ENCODE assay signal across 11 cellular contexts in genomic region chr20:63568170-63568981, GRCh38. TPM values are rescaled to one million over a fixed set of nuclear protein-coding genes. Genes with fewer than 3 reads are reported as not detected.
DNase-seq lines count a peak whose midpoint lies in the region; ATAC-seq and TF ChIP-seq lines count a peak whose summit lies in the region.
"Had no signal": no experiment of that assay in that cellular context is flagged by ENCODE, and none has a peak within 500 bp of the region (broad histone marks: within the 10 kb centered on the region; RNA-seq: fewer than 3 reads in every experiment).

No MANE protein-coding gene starts in this region.

- H3K4me3 ChIP-seq in upper lobe of left lung = peak overlapping the region in 2 of 4 donors; percentile 9 to 22
- H3K4me3 ChIP-seq: left ventricle myocardium inferior had no signal

- no peak for TF ChIP-seq CTCF in upper lobe of left lung (IDR thresholded peaks at IDR 0.05)

- no peak for TF ChIP-seq POLR2A in upper lobe of left lung (IDR thresholded peaks at IDR 0.05)

- ATAC-seq in HG03196 (IDR thresholded peaks at IDR 0.05; ENCODE audit: unreplicated experiment) = peak; percentile 11
- ATAC-seq in activated naive CD8-positive, alpha-beta T cell treated with anti-CD3 and anti-CD28 coated beads, Interleukin-2, amount 50 U/mL, for 24 hours = no peak
- peak; percentile 8 to 17 for ATAC-seq in upper lobe of left lung (ENCODE audit: low FRiP score in 2 of 2)

- no peaks in the 10 kb centered on the region for H3K9me3 ChIP-seq in upper lobe of left lung
- H3K9me3 ChIP-seq: left ventricle myocardium inferior had no signal

- CTCF ChIA-PET in activated naive CD4-positive, alpha-beta T cell treated with anti-CD3 and anti-CD28 coated beads for 36 hours (lab: Charles Lee) = no interaction called here

- H3K4me3 Mint-ChIP-seq in activated naive CD4-positive, alpha-beta T cell treated with anti-CD3 and anti-CD28 coated beads for 36 hours = peak overlapping the region; percentile 27
- H3K4me3 Mint-ChIP-seq in activated naive CD8-positive, alpha-beta T cell treated with anti-CD3 and anti-CD28 coated beads, Interleukin-2, amount 50 U/mL, for 24 hours = peak overlapping the region; percentile 54

- intact Hi-C loops in activated naive CD4-positive, alpha-beta T cell treated with anti-CD3 and anti-CD28 coated beads for 36 hours (cut with micrococcal nuclease) = no loop called here
- intact Hi-C loops in head of caudate nucleus (cut with DNase I) = no loop called here

- peaks cover 12 to 60% (median 37%) of the 10 kb centered on the region in 4 donors for H3K36me3 ChIP-seq in upper lobe of left lung

- DNase-seq in activated naive CD4-positive, alpha-beta T cell treated with anti-CD3 and anti-CD28 coated beads for 36 hours = peak; percentile 28
- DNase-seq in activated naive CD4-positive, alpha-beta T cell (lab: John Stamatoyannopoulos, UW) = no peak
- DNase-seq in activated naive CD8-positive, alpha-beta T cell treated with anti-CD3 and anti-CD28 coated beads, Interleukin-2, amount 50 U/mL, for 24 hours = no peak
- DNase-seq in upper lobe of left lung (peak in 1 of 2 donors; percentile 86), head of caudate nucleus (no peak), NCI-H2196 (lab: John Stamatoyannopoulos, UW; ENCODE audit: unreplicated experiment) (no peak)
- DNase-seq in stimulated activated CD8-positive, alpha-beta memory T cell treated with anti-CD3 and anti-CD28 coated beads, Interleukin-4, amount 100 ng/mL, for 48 hours = no peak
- DNase-seq: left ventricle myocardium inferior had no signal

- peak overlapping the region; percentile 10 to 80 (median 66) for H3K27ac ChIP-seq in upper lobe of left lung
- H3K27ac ChIP-seq: left ventricle myocardium inferior had no signal

- H3K4me1 Mint-ChIP-seq in activated naive CD4-positive, alpha-beta T cell treated with anti-CD3 and anti-CD28 coated beads for 36 hours (ENCODE audit: low read depth) = peaks cover 21% of the 10 kb centered on the region
- peaks cover 25% of the 10 kb centered on the region for H3K4me1 Mint-ChIP-seq in activated naive CD8-positive, alpha-beta T cell treated with anti-CD3 and anti-CD28 coated beads, Interleukin-2, amount 50 U/mL, for 24 hours

- no peak overlapping the region for H3K27ac Mint-ChIP-seq in activated naive CD4-positive, alpha-beta T cell treated with anti-CD3 and anti-CD28 coated beads for 36 hours
- no peak overlapping the region for H3K27ac Mint-ChIP-seq in activated naive CD8-positive, alpha-beta T cell treated with anti-CD3 and anti-CD28 coated beads, Interleukin-2, amount 50 U/mL, for 24 hours

- no peak for TF ChIP-seq EP300 in upper lobe of left lung (IDR thresholded peaks at IDR 0.05)

- no peaks in the 10 kb centered on the region for H3K36me3 Mint-ChIP-seq in activated naive CD4-positive, alpha-beta T cell treated with anti-CD3 and anti-CD28 coated beads for 36 hours (ENCODE audit: low read depth)
- H3K36me3 Mint-ChIP-seq in activated naive CD8-positive, alpha-beta T cell treated with anti-CD3 and anti-CD28 coated beads, Interleukin-2, amount 50 U/mL, for 24 hours (ENCODE audit: low read depth) = no peaks in the 10 kb centered on the region

- H3K27me3 Mint-ChIP-seq in activated naive CD4-positive, alpha-beta T cell treated with anti-CD3 and anti-CD28 coated beads for 36 hours (ENCODE audit: low read depth) = no peaks in the 10 kb centered on the region
- H3K27me3 Mint-ChIP-seq in activated naive CD8-positive, alpha-beta T cell treated with anti-CD3 and anti-CD28 coated beads, Interleukin-2, amount 50 U/mL, for 24 hours = peaks cover 3% of the 10 kb centered on the region

- no peaks in the 10 kb centered on the region for H3K9me3 Mint-ChIP-seq in activated naive CD4-positive, alpha-beta T cell treated with anti-CD3 and anti-CD28 coated beads for 36 hours
- no peaks in the 10 kb centered on the region for H3K9me3 Mint-ChIP-seq in activated naive CD8-positive, alpha-beta T cell treated with anti-CD3 and anti-CD28 coated beads, Interleukin-2, amount 50 U/mL, for 24 hours

- WGBS in upper lobe of left lung, 2 donors = 79 to 91% methylated on average over 17 to 30 of the region's 43 CpGs

- H3K4me1 ChIP-seq in upper lobe of left lung = peaks cover 8 to 41% (median 27%) of the 10 kb centered on the region in 4 donors

- no peaks in the 10 kb centered on the region for H3K27me3 ChIP-seq in upper lobe of left lung

RNA-seq across cellular contexts. Expression of gene HELZ2, which starts 5.7 kb away (rescaled TPM):
- 10 to 100 TPM; 20.0 to 20.4 TPM for total RNA-seq in activated naive CD4-positive, alpha-beta T cell treated with anti-CD3 and anti-CD28 coated beads for 36 hours
- 100 to 1,000 TPM in 1 of 6 donors, 10 to 100 TPM in 5; 40.1 to 102 (median 56.6) TPM for total RNA-seq in upper lobe of left lung

RNA-seq across cellular contexts. Expression of gene FNDC11, which starts 14.4 kb away (rescaled TPM):
- under 1 TPM in 1 of 2 experiments, not detected in 1; 0.10 TPM for total RNA-seq in activated naive CD4-positive, alpha-beta T cell treated with anti-CD3 and anti-CD28 coated beads for 36 hours
- total RNA-seq in upper lobe of left lung = 1 to 10 TPM in 4 of 6 donors, under 1 TPM in 2; 0.29 to 6.5 (median 1.4) TPM

RNA-seq across cellular contexts. Expression of gene SRMS, which starts 20.8 kb away (rescaled TPM):
- total RNA-seq in activated naive CD4-positive, alpha-beta T cell treated with anti-CD3 and anti-CD28 coated beads for 36 hours = not detected
- not detected for total RNA-seq in upper lobe of left lung
- total RNA-seq: fibroblast of lung; left ventricle myocardium inferior; T-helper 2 cell treated with Interferon-gamma antibody and Interleukin-4, amounts not matched to agents 100 ng/mL and 5 ng/mL, for 36 hours had no signal

RNA-seq across cellular contexts. Expression of gene PTK6, which starts 31.2 kb away (rescaled TPM):
- total RNA-seq in activated naive CD4-positive, alpha-beta T cell treated with anti-CD3 and anti-CD28 coated beads for 36 hours = under 1 TPM; 0.35 to 0.38 TPM
- 1 to 10 TPM; 3.3 to 9.8 (median 6.0) TPM for total RNA-seq in upper lobe of left lung
- total RNA-seq: left ventricle myocardium inferior had no signal

RNA-seq across cellular contexts. Expression of gene PPDPF, which starts 47.8 kb away (rescaled TPM):
- 100 to 1,000 TPM; 189 to 194 TPM for total RNA-seq in activated naive CD4-positive, alpha-beta T cell treated with anti-CD3 and anti-CD28 coated beads for 36 hours
- total RNA-seq in upper lobe of left lung = 100 to 1,000 TPM in 5 of 6 donors, 10 to 100 TPM in 1; 91.1 to 468 (median 416) TPM
